22 cellular contexts compared by ENCODE assay signal in the genomic region with DNA sequence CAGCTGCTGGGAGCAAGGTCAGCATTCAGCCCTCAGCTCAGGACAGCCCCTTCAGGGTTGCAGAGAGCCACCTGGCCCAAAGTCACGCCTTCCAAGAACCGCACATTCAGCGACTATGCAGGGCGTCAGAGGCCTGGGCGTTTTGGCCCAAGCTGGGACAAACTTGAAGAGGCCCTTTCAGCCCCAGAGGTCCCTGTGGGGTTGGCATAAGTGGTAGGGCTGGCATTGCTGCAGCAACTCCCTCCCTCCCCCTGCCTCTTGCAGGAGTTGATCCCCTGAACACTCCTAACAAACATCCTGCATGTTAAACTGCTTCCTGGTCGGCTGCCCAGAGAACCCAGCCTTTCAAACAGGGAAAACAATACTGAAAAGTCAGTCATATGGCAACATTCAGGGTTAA.
A peak's percentile ranks its signal among the peaks of the same experiment; 100 is the strongest.
DNase-seq lines count a peak whose midpoint lies in the region; ATAC-seq and TF ChIP-seq lines count a peak whose summit lies in the region.
"Had no signal": no experiment of that assay in that cellular context is flagged by ENCODE, and none has a peak within 500 bp of the region (broad histone marks: within the 10 kb centered on the region; RNA-seq: fewer than 3 reads in every experiment).

No MANE protein-coding gene starts in this region.

- H3K9me3 ChIP-seq in sigmoid colon = no peaks in the 10 kb centered on the region
- H3K9me3 ChIP-seq: right lobe of liver, testis had no signal

- H3K4me1 ChIP-seq in sigmoid colon = no peaks in the 10 kb centered on the region
- H3K4me1 ChIP-seq: right lobe of liver had no signal

- DNase-seq in DMS 273 (lab: John Stamatoyannopoulos, UW; ENCODE audit: unreplicated experiment) = peak; percentile 32
- no peak for DNase-seq in DMS 273 treated with DMSO at 0.1 percent for 48 hours (lab: John Stamatoyannopoulos, UW)
- DNase-seq in RWPE1 (ENCODE audit: low spot score) = no peak
- DNase-seq in hippocampal formation (lab: John Stamatoyannopoulos, UW) = peak; percentile 18 to 29
- DNase-seq in sigmoid colon = peak; percentile 30
- no peak for DNase-seq in glomerular visceral epithelial cell (ENCODE audit: extremely low spot score)
- DNase-seq: activated CD4-positive, alpha-beta T cell treated with anti-CD3 and anti-CD28 coated beads for 1 hour; activated CD8-positive, alpha-beta memory T cell treated with anti-CD3 and anti-CD28 coated beads for 24 hours; activated naive CD8-positive, alpha-beta T cell treated with anti-CD3 and anti-CD28 coated beads, Interleukin-2, amount 10 ng/mL, durations not matched to agents 7 days and 5 days; CD4-positive, CD25-positive, alpha-beta regulatory T cell; dermis blood vessel endothelial cell; islet precursor cell; Karpas-422; NCI-H526; right lobe of liver; stimulated activated CD4-positive, alpha-beta T cell treated with anti-CD3 and anti-CD28 coated beads, Interleukin-15, amount 100 ng/mL, for 24 hours; stimulated activated naive CD4-positive, alpha-beta T cell treated with Interleukin-2 at 50 U/mL for 16 hours; testis had no signal

- TF ChIP-seq EP300 in sigmoid colon (IDR thresholded peaks at IDR 0.05) = no peak

- CTCF ChIA-PET in RWPE1 (lab: Yijun Ruan, JAX) = no interaction called here

- WGBS in sigmoid colon, 2 donors = 48 to 62% methylated on average over 6 of the region's 6 CpGs

- H3K27me3 ChIP-seq in sigmoid colon = no peaks in the 10 kb centered on the region
- H3K27me3 ChIP-seq: right lobe of liver, testis had no signal

- intact Hi-C loops in sigmoid colon (cut with DNase I) = loop anchor here (1.0 kb wide), 1 partner anchor 20 kb away; no protein-coding TSS in a partner anchor

- no peak overlapping the region for H3K4me3 ChIP-seq in sigmoid colon
- H3K4me3 ChIP-seq: right lobe of liver, testis had no signal

- POLR2A ChIA-PET in RWPE1 (lab: Yijun Ruan, JAX; ENCODE audit: low non-redundant PET) = no interaction called here

- H3K36me3 ChIP-seq in sigmoid colon = no peaks in the 10 kb centered on the region
- H3K36me3 ChIP-seq: right lobe of liver had no signal

- no peak for TF ChIP-seq POLR2A in sigmoid colon (IDR thresholded peaks at IDR 0.05)

- TF ChIP-seq CTCF in RWPE1 (conservative IDR thresholded peaks at IDR 0.05; ENCODE audit: low read depth) (no peak), sigmoid colon (IDR thresholded peaks at IDR 0.05) (no peak)

- no peak for ATAC-seq in HG02884 (IDR thresholded peaks at IDR 0.05; ENCODE audit: unreplicated experiment)
- no peak for ATAC-seq in HG02571 (IDR thresholded peaks at IDR 0.05; ENCODE audit: unreplicated experiment)
- ATAC-seq: HepG2, right lobe of liver had no signal

- H3K27ac ChIP-seq in RWPE1 = peak overlapping the region; percentile 2; the same call in 1 of the 2 replicates
- no peak overlapping the region for H3K27ac ChIP-seq in sigmoid colon
- H3K27ac ChIP-seq: 22Rv1, right lobe of liver, testis had no signal

Comparison
In these comparisons a context has a peak if more than half of its experiments do, and no peak if none do; other contexts are left out.
1. DNase-seq: peak in DMS 273 (single experiment), hippocampal formation (2 of 2) and sigmoid colon (single experiment); none in DMS 273 treated with DMSO at 0.1 percent for 48 hours (single experiment), RWPE1 (single experiment) and glomerular visceral epithelial cell (single experiment).